ENCODE assay signal across 10 cellular contexts in the genomic region with DNA sequence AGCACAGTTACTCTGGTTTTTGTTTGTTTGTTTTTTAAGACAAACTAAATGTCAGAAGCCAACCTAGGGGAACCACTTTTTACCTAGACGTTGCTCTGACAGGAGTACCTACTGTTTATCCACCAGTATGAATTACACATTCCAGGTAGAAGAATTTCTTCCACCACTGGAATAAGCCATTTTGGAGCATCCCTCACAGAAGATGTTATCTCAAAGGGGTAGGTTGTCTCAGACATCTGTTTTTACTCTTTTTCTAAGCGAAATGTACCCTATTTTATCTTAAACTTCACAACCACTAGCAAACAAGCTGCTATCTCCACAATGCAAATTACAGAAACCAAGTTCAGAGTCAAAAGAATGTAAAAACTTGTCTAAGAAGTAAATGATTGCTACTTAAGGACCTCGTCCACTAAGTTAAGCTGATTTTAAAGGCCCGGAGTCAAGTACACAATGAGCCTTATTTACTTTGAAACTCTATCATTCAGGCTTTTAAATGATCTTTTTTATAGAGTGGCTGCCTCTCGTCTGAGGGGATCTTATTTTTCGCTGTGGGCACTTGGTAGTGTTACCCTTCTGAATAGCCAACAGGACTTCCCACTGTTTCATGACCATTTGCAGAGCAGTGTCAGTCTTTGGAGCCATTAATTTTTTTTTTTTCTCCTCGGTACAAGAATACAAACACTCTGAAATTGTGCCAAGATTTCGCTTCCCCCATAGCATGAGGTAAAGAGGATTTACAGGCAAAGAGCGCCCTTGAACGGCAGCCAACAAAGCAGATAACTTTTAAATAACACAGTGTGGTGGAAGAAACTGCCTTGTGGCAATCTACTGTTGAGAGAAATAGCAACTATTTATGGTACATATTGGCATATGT. TPM values are rescaled to one million over a fixed set of nuclear protein-coding genes. Genes with fewer than 3 reads are reported as not detected.
DNase-seq lines count a peak whose midpoint lies in the region; FAIRE-seq and TF ChIP-seq lines count a peak whose summit lies in the region.
"Had no signal": no experiment of that assay in that cellular context is flagged by ENCODE, and none has a peak within 500 bp of the region (broad histone marks: within the 10 kb centered on the region; RNA-seq: fewer than 3 reads in every experiment).

No MANE protein-coding gene starts in this region.

- H4K8ac ChIP-seq in H1 (ENCODE audit: extremely low read depth, insufficient read depth, low read length) = no peak overlapping the region

- H3K9me3 ChIP-seq in H1 (ENCODE audit: insufficient read depth in 2 of 2, low read depth in 1 of 2, low read length in 1 of 2) (peaks cover 19 to 21% of the 10 kb centered on the region in 2 experiments), smooth muscle cell (replicated peaks; ENCODE audit: low read depth) (peaks cover 3% of the 10 kb centered on the region)
- H3K9me3 ChIP-seq in CD8-positive, alpha-beta memory T cell (ENCODE audit: low read length) = no peaks in the 10 kb centered on the region

- 92% methylated on average over 10 of the region's 10 CpGs; no CpG with 5 or more reads in 1 of the 2 experiments for WGBS in H1 (ENCODE audit: extremely low coverage in 1 of 2, insufficient coverage in 1 of 2, insufficient read length in 1 of 2, insufficient replicate concordance in 2 of 2, low coverage in 1 of 2, low lambda C conversion rate in 2 of 2, missing lambda C conversion rate in 1 of 2), 2 experiments
- WGBS in smooth muscle cell (ENCODE audit: low lambda C conversion rate) = 44% methylated on average over 10 of the region's 10 CpGs

- H3K4me3 ChIP-seq in H1 (ENCODE audit: extremely low read depth in 1 of 4, insufficient read depth in 2 of 4, low read depth in 3 of 4, low read length in 4 of 4) (no peak overlapping the region), smooth muscle cell (no peak overlapping the region)
- no peak overlapping the region for H3K4me3 ChIP-seq in CD8-positive, alpha-beta memory T cell (ENCODE audit: low read length)

- no peak overlapping the region for H3K56ac ChIP-seq in H1 (replicated peaks; ENCODE audit: insufficient read length, low read depth, low read length)

- no peak for TF ChIP-seq POLR2A in H1 (IDR thresholded peaks at IDR 0.05; ENCODE audit: control extremely low read depth in 1 of 2, low read depth in 2 of 2, low read length in 2 of 2)

- H3K27me3 Mint-ChIP-seq in CD8-positive, alpha-beta memory T cell = peaks cover 3 to 8% of the 10 kb centered on the region in 2 donors

- H3K27ac ChIP-seq in H1 (ENCODE audit: low read depth, low read length) = no peak overlapping the region
- H3K27ac ChIP-seq in smooth muscle cell (ENCODE audit: low read depth) = no peak overlapping the region
- no peak overlapping the region for H3K27ac ChIP-seq in CD8-positive, alpha-beta memory T cell (ENCODE audit: low read depth, low read length)

- no peak overlapping the region for H2BK5ac ChIP-seq in H1 (ENCODE audit: low read depth, low read length)

- TF ChIP-seq RAD21 in H1 (IDR thresholded peaks at IDR 0.05 in 1 of 2, conservative IDR thresholded peaks at IDR 0.05 in 1 of 2; ENCODE audit: low read depth in 2 of 2, low read length in 2 of 2) = 0 out of 4 replicates have a peak, but pooled peaks of 1 of the 2 experiments have one; percentile 2

- H3K4me3 Mint-ChIP-seq in CD8-positive, alpha-beta memory T cell = no peak overlapping the region

- H2BK20ac ChIP-seq in H1 (ENCODE audit: low read length) = no peak overlapping the region

- no peaks in the 10 kb centered on the region for H3K4me1 ChIP-seq in H1 (replicated peaks in 1 of 4; ENCODE audit: control insufficient read depth in 3 of 4, insufficient read depth in 4 of 4, low read length in 3 of 4)
- H3K4me1 ChIP-seq in smooth muscle cell (ENCODE audit: low read depth) = no peaks in the 10 kb centered on the region
- H3K4me1 ChIP-seq in CD8-positive, alpha-beta memory T cell (ENCODE audit: insufficient read depth, low read length) = no peaks in the 10 kb centered on the region

- H3K23ac ChIP-seq in H1 (ENCODE audit: insufficient read length) = no peak overlapping the region

- TF ChIP-seq CTCF in H1 (IDR thresholded peaks at IDR 0.05; ENCODE audit: control extremely low read depth in 1 of 3, insufficient read depth in 1 of 3, low read depth in 1 of 3, low read length in 3 of 3) (no peak), smooth muscle cell (IDR thresholded peaks at IDR 0.05; ENCODE audit: borderline replicate concordance, insufficient read depth, poor library complexity, severe bottlenecking) (no peak)

- no peak overlapping the region for H3K4ac ChIP-seq in H1 (replicated peaks; ENCODE audit: insufficient read length, low read depth, low read length)

- peaks cover 9 to 13% (median 12%) of the 10 kb centered on the region in 3 donors for H3K4me1 Mint-ChIP-seq in CD8-positive, alpha-beta memory T cell

- no peak overlapping the region for H2BK15ac ChIP-seq in H1 (ENCODE audit: low read length)

- no peak overlapping the region for H3K18ac ChIP-seq in H1 (ENCODE audit: extremely low read depth, low read length)

- no peaks in the 10 kb centered on the region for H3K36me3 ChIP-seq in H1 (ENCODE audit: control insufficient read depth in 2 of 4, insufficient read depth in 4 of 4, low read length in 3 of 4)
- no peaks in the 10 kb centered on the region for H3K36me3 ChIP-seq in smooth muscle cell (ENCODE audit: low read depth)
- H3K36me3 ChIP-seq in CD8-positive, alpha-beta memory T cell (ENCODE audit: insufficient read depth, low read length) = no peaks in the 10 kb centered on the region

- no peak for TF ChIP-seq EP300 in H1 (IDR thresholded peaks at IDR 0.05; ENCODE audit: borderline replicate concordance in 1 of 2, low read depth in 2 of 2, low read length in 2 of 2)

- H4K20me1 ChIP-seq in H1 (replicated peaks in 1 of 2; ENCODE audit: control insufficient read depth in 1 of 2, insufficient read depth in 2 of 2, low read length in 2 of 2) (no peaks in the 10 kb centered on the region), smooth muscle cell (ENCODE audit: low read depth) (no peaks in the 10 kb centered on the region)

- H3K36me3 Mint-ChIP-seq in CD8-positive, alpha-beta memory T cell = peaks cover 0 to 38% (median 9%) of the 10 kb centered on the region in 3 donors

- H2AFZ ChIP-seq in H1 (ENCODE audit: low read length) = peak overlapping the region; percentile 30; the same call in 1 of the 2 replicates
- peak overlapping the region; percentile 79 for H2AFZ ChIP-seq in smooth muscle cell (ENCODE audit: low read depth)

- CTCF ChIA-PET in H1 (lab: Charles Lee; ENCODE audit: partially characterized antibody) = no interaction called here
- CTCF ChIA-PET in CD8-positive, alpha-beta memory T cell (lab: Charles Lee) = no interaction called here

- no peaks in the 10 kb centered on the region for H3F3A ChIP-seq in smooth muscle cell (ENCODE audit: low read depth)

- H3K9me3 Mint-ChIP-seq in CD8-positive, alpha-beta memory T cell = peaks cover 15 to 31% (median 21%) of the 10 kb centered on the region in 5 donors

- H3K14ac ChIP-seq in H1 (ENCODE audit: insufficient read length) = no peak overlapping the region

- POLR2A ChIA-PET in H1 (lab: Charles Lee; ENCODE audit: partially characterized antibody) = interaction anchor here (0.6 to 0.7 kb wide), 2 partner anchors 259 to 418 kb away, joined by 4 read pairs; no protein-coding TSS in a partner anchor
- POLR2A ChIA-PET in CD8-positive, alpha-beta memory T cell (lab: Charles Lee) = no interaction called here

- no peak overlapping the region for H2BK120ac ChIP-seq in H1 (replicated peaks; ENCODE audit: low read depth, low read length)

- H3K79me2 ChIP-seq in H1 (ENCODE audit: control insufficient read depth in 1 of 2, insufficient read depth in 2 of 2, low read length in 2 of 2) (no peaks in the 10 kb centered on the region), smooth muscle cell (ENCODE audit: low read depth) (no peaks in the 10 kb centered on the region)

- no peak overlapping the region for H2BK12ac ChIP-seq in H1 (ENCODE audit: low read depth, low read length)

- no peak overlapping the region for H4K91ac ChIP-seq in H1 (replicated peaks; ENCODE audit: insufficient read length, low read length)

- H3K23me2 ChIP-seq in H1 (ENCODE audit: low read depth, low read length) = no peaks in the 10 kb centered on the region

- no peak for FAIRE-seq in H1 (lab: Jason Lieb, UNC)
- FAIRE-seq: endometrium, GM12892 had no signal

- H3K4me2 ChIP-seq in H1 (ENCODE audit: insufficient read depth in 1 of 2, low read depth in 2 of 2, low read length in 2 of 2) (no peak overlapping the region), smooth muscle cell (peak overlapping the region; percentile 23)

- DNase-seq in NCI-H510A treated with DMSO at 0.1 percent for 48 hours (lab: John Stamatoyannopoulos, UW) (peak; percentile 64), NCI-H510A (lab: John Stamatoyannopoulos, UW) (no peak), NCI-H82 (lab: John Stamatoyannopoulos, UW) (peak; percentile 78), H1 (ENCODE audit: low read depth in 1 of 2, low spot score in 2 of 2) (no peak), smooth muscle cell (lab: John Stamatoyannopoulos, UW; ENCODE audit: unreplicated experiment) (no peak)
- no peak for DNase-seq in stimulated activated naive CD4-positive, alpha-beta T cell (lab: John Stamatoyannopoulos, UW)
- DNase-seq in CD8-positive, alpha-beta memory T cell = no peak
- no peak for DNase-seq in activated naive CD4-positive, alpha-beta T cell treated with Interleukin-2 at 50 U/mL for 16 hours

- no peaks in the 10 kb centered on the region for H3K27me3 ChIP-seq in H1 (replicated peaks in 1 of 4; ENCODE audit: control insufficient read depth in 3 of 4, extremely low read depth in 1 of 4, insufficient read depth in 3 of 4, low read length in 3 of 4)
- H3K27me3 ChIP-seq in smooth muscle cell (ENCODE audit: low read depth) = no peaks in the 10 kb centered on the region
- H3K27me3 ChIP-seq in CD8-positive, alpha-beta memory T cell (ENCODE audit: insufficient read depth, low read length, poor library complexity, severe bottlenecking) = no peaks in the 10 kb centered on the region

- H3K9ac ChIP-seq in H1 (replicated peaks in 1 of 4; ENCODE audit: extremely low read depth in 1 of 4, low read depth in 3 of 4, low read length in 3 of 4) (no peak overlapping the region), smooth muscle cell (ENCODE audit: low read depth) (no peak overlapping the region)

- no peak overlapping the region for H2AK5ac ChIP-seq in H1 (ENCODE audit: low read depth, low read length)

- H4K5ac ChIP-seq in H1 (ENCODE audit: insufficient read length, low read depth, low read length) = no peak overlapping the region

- H3K79me1 ChIP-seq in H1 (ENCODE audit: low read depth, low read length) = no peaks in the 10 kb centered on the region

- H3K27ac Mint-ChIP-seq in CD8-positive, alpha-beta memory T cell = no peak overlapping the region

RNA-seq across cellular contexts. Expression of a gene that starts 15.7 kb away (rescaled TPM):
- 0.15 and 0.99 TPM in 2 replicates for total RNA-seq in H1 (2021; fragmentation: NEBNext Ultra II Directional; extraction: Animal tissue kit (Norgen Biotek cat#: 25700))
- polyA plus RNA-seq in H1 (2011; rRNA removed) = 0.06 and 0.15 TPM in 2 replicates
- 0.09 TPM for polyA plus RNA-seq in H1 (2011; cell fraction: cytosol; rRNA removed)
- polyA plus RNA-seq in H1 (2011; cell fraction: nucleus; rRNA removed) = not detected
- polyA plus RNA-seq in H1 (2012, experiment 1 of 2) = 0.23 to 0.30 TPM (median 0.26 TPM) in 4 replicates
- polyA plus RNA-seq in H1 (2012, experiment 2 of 2) = 0.10 TPM
- 0.10 TPM for polyA plus RNA-seq in H1 (2013, experiment 1 of 2)
- 0.09 TPM for polyA plus RNA-seq in H1 (2013, experiment 2 of 2)
- polyA minus RNA-seq in H1 (2011; rRNA and poly(A)+ RNA removed) = 0.20 and 0.60 TPM in 2 replicates
- polyA minus RNA-seq in H1 (2011; cell fraction: cytosol; rRNA and poly(A)+ RNA removed) = not detected
- polyA minus RNA-seq in H1 (2011; cell fraction: nucleus; rRNA and poly(A)+ RNA removed) = not detected
- not detected in 2 replicates for total RNA-seq in smooth muscle cell
- polyA plus RNA-seq in smooth muscle cell = 0.46 TPM in 1 of 2 replicates, not detected in the other
- not detected for total RNA-seq in CD8-positive, alpha-beta memory T cell
- polyA plus RNA-seq in CD8-positive, alpha-beta memory T cell = not detected

Comparison
In these comparisons a context has a peak if more than half of its experiments do, and no peak if none do; other contexts are left out.
1. DNase-seq: peak in NCI-H510A treated with DMSO at 0.1 percent for 48 hours (single experiment) and NCI-H82 (single experiment); none in NCI-H510A (single experiment), H1 (0 of 2), smooth muscle cell (single experiment), stimulated activated naive CD4-positive, alpha-beta T cell (0 of 6), CD8-positive, alpha-beta memory T cell (0 of 5) and activated naive CD4-positive, alpha-beta T cell treated with Interleukin-2 at 50 U/mL for 16 hours (single experiment).